In genomic region chr1:153945795-153946621, GRCh38 we compare ENCODE assay signal across 8 cellular contexts. TPM values are rescaled to one million over a fixed set of nuclear protein-coding genes. Genes with fewer than 3 reads are reported as not detected.
DNase-seq lines count a peak whose midpoint lies in the region; ATAC-seq, FAIRE-seq and TF ChIP-seq lines count a peak whose summit lies in the region.

No MANE protein-coding gene starts in this region.

- peak; percentile 48 to 82 (median 70) for DNase-seq in CD8-positive, alpha-beta T cell
- DNase-seq in RPMI7951 (ENCODE audit: low read depth) (peak; percentile 77), activated gamma-delta T cell treated with Interleukin-2 at 50 U/mL for 16 hours (peak; percentile 63), frontal cortex (ENCODE audit: low spot score in 2 of 2) (peak; percentile 87 to 88), occipital lobe (lab: John Stamatoyannopoulos, UW) (peak; percentile 66), thoracic aorta (ENCODE audit: low spot score) (peak; percentile 44)

- H3K27me3 ChIP-seq in CD8-positive, alpha-beta T cell (ENCODE audit: insufficient read depth, low read length) = no peaks in the 10 kb centered on the region
- no peaks in the 10 kb centered on the region for H3K27me3 ChIP-seq in thoracic aorta (replicated peaks; ENCODE audit: insufficient read depth)

- peak overlapping the region; percentile 81 for H3K27ac ChIP-seq in CD8-positive, alpha-beta T cell (ENCODE audit: low read depth, low read length)
- H3K27ac ChIP-seq in thoracic aorta = peak overlapping the region; percentile 93 to 95

- ATAC-seq in CD8-positive, alpha-beta T cell = peak; percentile 33
- ATAC-seq in GM19372 (IDR thresholded peaks at IDR 0.05; ENCODE audit: low read depth, unreplicated experiment) = peak; percentile 66
- ATAC-seq in HG03460 (IDR thresholded peaks at IDR 0.05; ENCODE audit: unreplicated experiment) = peak; percentile 60
- ATAC-seq in thoracic aorta (ENCODE audit: insufficient number of reproducible peaks, low FRiP score, low read depth) = peak; percentile 53

- H3K27ac Mint-ChIP-seq in CD8-positive, alpha-beta T cell = peak overlapping the region; percentile 86

- no peaks in the 10 kb centered on the region for H3K9me3 Mint-ChIP-seq in CD8-positive, alpha-beta T cell

- peaks cover 24% of the 10 kb centered on the region for H3K36me3 ChIP-seq in CD8-positive, alpha-beta T cell (ENCODE audit: insufficient read depth, low read length)
- peaks cover 48% of the 10 kb centered on the region for H3K36me3 ChIP-seq in thoracic aorta

- CTCF ChIA-PET in CD8-positive, alpha-beta T cell (lab: Charles Lee) = interaction anchor here (0.6 to 5.6 kb wide), 23 partner anchors 9 to 389 kb away, joined by 3 to 40 read pairs (median 4); partner anchors contain the start of genes CREB3L4, CRTC2, GATAD2B and RAB13

- no peaks in the 10 kb centered on the region for H3K27me3 Mint-ChIP-seq in CD8-positive, alpha-beta T cell (ENCODE audit: low read depth)

- H3K4me3 ChIP-seq in CD8-positive, alpha-beta T cell (ENCODE audit: low read depth, low read length) = peak overlapping the region; percentile 71
- H3K4me3 ChIP-seq in thoracic aorta = peak overlapping the region; percentile 94

- peaks cover 28% of the 10 kb centered on the region for H3K4me1 Mint-ChIP-seq in CD8-positive, alpha-beta T cell (ENCODE audit: low read depth)

- peak overlapping the region; percentile 94 for H3K4me3 Mint-ChIP-seq in CD8-positive, alpha-beta T cell

- peaks cover 36% of the 10 kb centered on the region for H3K4me1 ChIP-seq in CD8-positive, alpha-beta T cell (ENCODE audit: insufficient read depth, low read length)
- H3K4me1 ChIP-seq in thoracic aorta (ENCODE audit: control insufficient read depth in 1 of 2, low read depth in 2 of 2) = peaks cover 14 to 24% of the 10 kb centered on the region in 2 donors

- H3K9me3 ChIP-seq in CD8-positive, alpha-beta T cell (ENCODE audit: low read length) = no peaks in the 10 kb centered on the region
- no peaks in the 10 kb centered on the region for H3K9me3 ChIP-seq in thoracic aorta

- intact Hi-C loops in CD8-positive, alpha-beta T cell (cut with DNase I, micrococcal nuclease) = loop anchor here (1.0 to 2.0 kb wide), 7 partner anchors 12 to 149 kb away; partner anchors contain the start of genes CRTC2 (in 2 of the 2), RPS27 (in 2 of the 2), JTB (in 1 of the 2) and RAB13 (in 1 of the 2)

- POLR2A ChIA-PET in CD8-positive, alpha-beta T cell (lab: Charles Lee) = interaction anchor here (0.6 to 3.9 kb wide), 23 partner anchors 10 to 312 kb away, joined by 3 to 57 read pairs (median 6); partner anchors contain the start of genes CREB3L4, CRTC2, GATAD2B and JTB

- TF ChIP-seq CTCF in CD8-positive, alpha-beta T cell (IDR thresholded peaks at IDR 0.05) = no peak
- TF ChIP-seq CTCF in thoracic aorta (IDR thresholded peaks at IDR 0.05) = no peak

- FAIRE-seq in frontal cortex (lab: Jason Lieb, UNC) = no peak

- H3K36me3 Mint-ChIP-seq in CD8-positive, alpha-beta T cell = peaks cover 72% of the 10 kb centered on the region

RNA-seq across cellular contexts. Expression of gene DENND4B, which starts 0.5 kb away (rescaled TPM):
- 10 to 100 TPM; 87.2 to 91.3 TPM for total RNA-seq in CD8-positive, alpha-beta T cell
- total RNA-seq in RPMI7951 (2014; rRNA removed; shearing (Covaris generic)) = 5.9 and 8.0 TPM in 2 replicates
- 16.3 TPM for total RNA-seq in frontal cortex
- 11.9 TPM for total RNA-seq in occipital lobe
- 10 to 100 TPM; 59.0 to 82.7 TPM for total RNA-seq in thoracic aorta

RNA-seq across cellular contexts. Expression of gene CRTC2, which starts 12.4 kb away (rescaled TPM):
- total RNA-seq in CD8-positive, alpha-beta T cell = 100 to 1,000 TPM; 169 to 201 TPM
- 9.1 and 11.2 TPM in 2 replicates for total RNA-seq in RPMI7951 (2014; rRNA removed; shearing (Covaris generic))
- total RNA-seq in frontal cortex = 2.4 TPM
- 2.8 TPM for total RNA-seq in occipital lobe
- total RNA-seq in thoracic aorta = 10 to 100 TPM; 22.6 to 92.7 TPM

RNA-seq across cellular contexts. Expression of gene SLC39A1, which starts 17.3 kb away (rescaled TPM):
- 1 to 10 TPM; 7.2 to 7.7 TPM for total RNA-seq in CD8-positive, alpha-beta T cell
- total RNA-seq in RPMI7951 (2014; rRNA removed; shearing (Covaris generic)) = 70.4 and 95.4 TPM in 2 replicates
- total RNA-seq in frontal cortex = 24.1 TPM
- 30.9 TPM for total RNA-seq in occipital lobe
- 100 to 1,000 TPM; 102 to 136 TPM for total RNA-seq in thoracic aorta

RNA-seq across cellular contexts. Expression of gene CREB3L4, which starts 21.7 kb away (rescaled TPM):
- total RNA-seq in CD8-positive, alpha-beta T cell = 1 to 10 TPM; 3.0 to 3.7 TPM
- 7.0 and 10.4 TPM in 2 replicates for total RNA-seq in RPMI7951 (2014; rRNA removed; shearing (Covaris generic))
- total RNA-seq in frontal cortex (7.7 TPM), occipital lobe (7.2 TPM), thoracic aorta (10 to 100 TPM in 1 of 2 donors, 1 to 10 TPM in 1; 3.2 to 11.1 TPM)

RNA-seq across cellular contexts. Expression of gene GATAD2B, which starts 23.2 kb away (rescaled TPM):
- total RNA-seq in CD8-positive, alpha-beta T cell = 10 to 100 TPM; 52.0 to 52.1 TPM
- 5.1 and 7.3 TPM in 2 replicates for total RNA-seq in RPMI7951 (2014; rRNA removed; shearing (Covaris generic))
- 15.5 TPM for total RNA-seq in frontal cortex
- total RNA-seq in occipital lobe = 18.2 TPM
- 10 to 100 TPM; 22.7 to 31.5 TPM for total RNA-seq in thoracic aorta

Comparison
In these comparisons a context has a peak if more than half of its experiments do, and no peak if none do; other contexts are left out.
1. Peak in every context shown above with its lines: DNase-seq, ATAC-seq, H3K4me3 ChIP-seq and H3K27ac ChIP-seq.